2 cellular contexts compared by ENCODE assay signal in the genomic region with DNA sequence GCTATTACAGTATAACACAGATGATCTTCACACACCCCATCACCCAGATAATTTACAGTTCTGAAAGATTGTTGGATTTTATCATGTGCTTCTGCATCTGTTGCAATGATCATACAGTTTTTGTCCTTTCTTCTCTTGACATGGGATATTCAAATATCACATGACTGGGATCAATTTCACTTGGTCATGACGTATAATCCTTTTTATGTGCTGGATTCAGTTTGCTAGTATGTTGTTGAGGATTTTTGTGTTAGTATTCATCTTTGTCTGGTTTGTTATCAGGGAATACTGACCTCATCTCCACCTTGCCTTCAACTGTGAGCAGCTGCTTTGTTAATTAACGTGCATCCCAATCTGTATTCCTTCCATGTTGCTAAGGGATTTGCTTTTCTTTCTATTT.
TF ChIP-seq lines count a peak whose summit lies in the region.

No MANE protein-coding gene starts in this region.

TF ChIP-seq in A549, 52 proteins besides CTCF, POLR2A, EP300 and RAD21:
- TF ChIP-seq NFE2L2 (conservative IDR thresholded peaks at IDR 0.05; ENCODE audit: low read length), result no peak
- TF ChIP-seq FOXS1 (CRISPR knock-in tag; IDR thresholded peaks at IDR 0.05), result 0 out of 2 replicates have a peak, but pooled peaks have one; percentile 12

TF ChIP-seq in K562, 482 proteins besides CTCF, POLR2A, EP300 and RAD21:
- TF ChIP-seq JUND (IDR thresholded peaks at IDR 0.05; ENCODE audit: borderline replicate concordance, low read depth, low read length) (no peak), JUND (tag; IDR thresholded peaks at IDR 0.05; ENCODE audit: borderline replicate concordance, low read depth, low read length) (no peak)
- TF ChIP-seq, protein P1, sequence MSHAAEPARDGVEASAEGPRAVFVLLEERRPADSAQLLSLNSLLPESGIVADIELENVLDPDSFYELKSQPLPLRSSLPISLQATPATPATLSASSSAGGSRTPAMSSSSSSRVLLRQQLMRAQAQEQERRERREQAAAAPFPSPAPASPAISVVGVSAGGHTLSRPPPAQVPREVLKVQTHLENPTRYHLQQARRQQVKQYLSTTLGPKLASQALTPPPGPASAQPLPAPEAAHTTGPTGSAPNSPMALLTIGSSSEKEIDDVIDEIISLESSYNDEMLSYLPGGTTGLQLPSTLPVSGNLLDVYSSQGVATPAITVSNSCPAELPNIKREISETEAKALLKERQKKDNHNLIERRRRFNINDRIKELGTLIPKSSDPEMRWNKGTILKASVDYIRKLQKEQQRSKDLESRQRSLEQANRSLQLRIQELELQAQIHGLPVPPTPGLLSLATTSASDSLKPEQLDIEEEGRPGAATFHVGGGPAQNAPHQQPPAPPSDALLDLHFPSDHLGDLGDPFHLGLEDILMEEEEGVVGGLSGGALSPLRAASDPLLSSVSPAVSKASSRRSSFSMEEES (CRISPR knock-in tag; IDR thresholded peaks at IDR 0.05), result peak; percentile 57
